ENCODE assay signal across 1 cellular context in the genomic region with DNA sequence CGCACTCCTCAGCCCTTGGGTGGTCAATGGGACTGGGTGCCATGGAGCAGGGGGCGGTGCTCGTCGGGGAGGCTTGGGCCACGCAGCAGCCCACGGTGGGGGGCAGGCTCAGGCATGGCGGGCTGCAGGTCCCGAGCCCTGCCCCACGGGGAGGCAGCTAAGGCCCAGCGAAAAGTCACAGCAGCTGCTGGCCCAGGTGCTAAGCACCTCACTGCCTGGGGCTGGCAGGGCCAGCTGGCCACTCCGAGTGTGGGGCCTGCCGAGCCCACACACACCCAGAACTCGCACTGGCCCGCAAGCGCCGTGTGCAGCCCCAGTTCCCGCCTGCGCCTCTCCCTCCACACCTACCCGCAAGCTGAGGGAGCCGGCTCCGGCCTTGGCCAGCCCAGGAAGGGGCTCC. TPM values are rescaled to one million over a fixed set of nuclear protein-coding genes. Genes with fewer than 3 reads are reported as not detected.
"Had no signal": no experiment of that assay in that cellular context is flagged by ENCODE, and none has a peak within 500 bp of the region (broad histone marks: within the 10 kb centered on the region; RNA-seq: fewer than 3 reads in every experiment).

No MANE protein-coding gene starts in this region.

RNA-seq across cellular contexts. Expression of a gene that starts 43.5 kb away (rescaled TPM):
- polyA plus RNA-seq: IgD-negative memory B cell had no signal
